ENCODE assay signal across 15 cellular contexts in genomic region chr22:29380032-29380781, GRCh38. TPM values are rescaled to one million over a fixed set of nuclear protein-coding genes. Genes with fewer than 3 reads are reported as not detected.
DNase-seq lines count a peak whose midpoint lies in the region; ATAC-seq and TF ChIP-seq lines count a peak whose summit lies in the region.
"Had no signal": no experiment of that assay in that cellular context is flagged by ENCODE, and none has a peak within 500 bp of the region (broad histone marks: within the 10 kb centered on the region; RNA-seq: fewer than 3 reads in every experiment).

No MANE protein-coding gene starts in this region.

- peaks cover 58% of the 10 kb centered on the region for H3K36me3 Mint-ChIP-seq in CD4-positive, alpha-beta T cell (ENCODE audit: low read depth)
- peaks cover 8% of the 10 kb centered on the region for H3K36me3 Mint-ChIP-seq in neural crest cell (ENCODE audit: low read depth)
- peaks cover 22% of the 10 kb centered on the region for H3K36me3 Mint-ChIP-seq in endodermal cell (ENCODE audit: low read depth)

- no peaks in the 10 kb centered on the region for H3F3A ChIP-seq in Loucy (ENCODE audit: low read depth)

- H3K9me2 ChIP-seq in Loucy (replicated peaks; ENCODE audit: low read depth, low read length), result no peaks in the 10 kb centered on the region

- no peaks in the 10 kb centered on the region for H3K27me3 ChIP-seq in CD4-positive, alpha-beta T cell (ENCODE audit: control insufficient read depth, insufficient read depth, low read length)
- H3K27me3 ChIP-seq in Loucy (ENCODE audit: insufficient read depth, low read length, poor library complexity, severe bottlenecking), result no peaks in the 10 kb centered on the region
- no peaks in the 10 kb centered on the region for H3K27me3 ChIP-seq in effector memory CD4-positive, alpha-beta T cell (replicated peaks; ENCODE audit: control insufficient read depth, insufficient read depth, low read length, poor library complexity, severe bottlenecking)
- no peaks in the 10 kb centered on the region for H3K27me3 ChIP-seq in endodermal cell (ENCODE audit: control insufficient read depth, insufficient read depth, low read length, poor library complexity, severe bottlenecking)
- H3K27me3 ChIP-seq: gastrocnemius medialis, thyroid gland had no signal

- DNase-seq in CD4-positive, alpha-beta T cell, result no peak
- no peak for DNase-seq in neural crest cell (ENCODE audit: low read depth, low spot score)
- DNase-seq in effector memory CD4-positive, alpha-beta T cell, result no peak
- no peak for DNase-seq in C1 segment of cervical spinal cord (lab: John Stamatoyannopoulos, UW)
- DNase-seq in NCI-H345 (lab: John Stamatoyannopoulos, UW), result no peak
- no peak for DNase-seq in endodermal cell
- DNase-seq: activated CD8-positive, alpha-beta memory T cell treated with anti-CD3 and anti-CD28 coated beads for 24 hours; DMS 273 treated with DMSO at 0.1 percent for 48 hours; gastrocnemius medialis; NCI-H1048; NCI-H526; psoas muscle; thyroid gland had no signal

- H3K9ac ChIP-seq in Loucy (ENCODE audit: low read depth, low read length, poor library complexity, severe bottlenecking) (peak overlapping the region; percentile 14), endodermal cell (ENCODE audit: extremely low read depth, low read length, poor library complexity, severe bottlenecking) (no peak overlapping the region)

- peak overlapping the region; percentile 24 for H3K4me2 ChIP-seq in Loucy (ENCODE audit: low read depth, low read length, poor library complexity, severe bottlenecking)

- H2AFZ ChIP-seq in Loucy (ENCODE audit: low read length), result no peak overlapping the region

- ATAC-seq in CD4-positive, alpha-beta T cell (ENCODE audit: poor library complexity), result no peak
- ATAC-seq: gastrocnemius medialis, psoas muscle had no signal

- H3K9me3 ChIP-seq in CD4-positive, alpha-beta T cell (ENCODE audit: control insufficient read depth, low read length), result no peaks in the 10 kb centered on the region
- H3K9me3 ChIP-seq in Loucy (ENCODE audit: insufficient read depth, low read depth, low read length) (no peaks in the 10 kb centered on the region), endodermal cell (ENCODE audit: control insufficient read depth, low read length) (no peaks in the 10 kb centered on the region)
- H3K9me3 ChIP-seq in effector memory CD4-positive, alpha-beta T cell (ENCODE audit: control insufficient read depth, low read length), result no peaks in the 10 kb centered on the region
- H3K9me3 ChIP-seq: gastrocnemius medialis, psoas muscle, thyroid gland had no signal

- peaks cover 9% of the 10 kb centered on the region; the same call in 1 of the 2 replicates for H3K36me3 ChIP-seq in Loucy (ENCODE audit: insufficient read depth, low read length)
- H3K36me3 ChIP-seq in effector memory CD4-positive, alpha-beta T cell (ENCODE audit: control insufficient read depth, insufficient read depth, low read length), result peaks cover 19% of the 10 kb centered on the region
- peaks cover 46% of the 10 kb centered on the region for H3K36me3 ChIP-seq in endodermal cell (ENCODE audit: control insufficient read depth, insufficient read depth, low read length)
- H3K36me3 ChIP-seq: thyroid gland had no signal

- POLR2A ChIA-PET in CD4-positive, alpha-beta T cell (lab: Charles Lee), result no interaction called here

- CTCF ChIA-PET in CD4-positive, alpha-beta T cell (lab: Charles Lee), result no interaction called here

- no peak overlapping the region for H3K4me3 Mint-ChIP-seq in CD4-positive, alpha-beta T cell
- no peak overlapping the region for H3K4me3 Mint-ChIP-seq in neural crest cell
- H3K4me3 Mint-ChIP-seq in endodermal cell, result no peak overlapping the region

- 93 to 97% methylated on average over 5 to 6 of the region's 6 CpGs for WGBS in endodermal cell (ENCODE audit: insufficient coverage in 1 of 2, insufficient read length in 1 of 2), 2 experiments

- peaks cover 59% of the 10 kb centered on the region for H3K4me1 Mint-ChIP-seq in CD4-positive, alpha-beta T cell (ENCODE audit: low read depth)
- H3K4me1 Mint-ChIP-seq in neural crest cell (peaks cover 12% of the 10 kb centered on the region), endodermal cell (peaks cover 15% of the 10 kb centered on the region)

- no peak overlapping the region for H3K27ac ChIP-seq in CD4-positive, alpha-beta T cell (ENCODE audit: low read depth, low read length)
- peak overlapping the region; percentile 54 for H3K27ac ChIP-seq in cingulate gyrus (ENCODE audit: low read depth, low read length)
- no peak overlapping the region for H3K27ac ChIP-seq in effector memory CD4-positive, alpha-beta T cell (ENCODE audit: insufficient read depth, low read length, poor library complexity, severe bottlenecking)
- no peak overlapping the region for H3K27ac ChIP-seq in endodermal cell (ENCODE audit: low read depth, low read length)
- H3K27ac ChIP-seq: gastrocnemius medialis, psoas muscle, thyroid gland had no signal

- TF ChIP-seq CTCF in CD4-positive, alpha-beta T cell (IDR thresholded peaks at IDR 0.05), result no peak
- TF ChIP-seq CTCF in Loucy (conservative IDR thresholded peaks at IDR 0.05; ENCODE audit: low read length) (no peak), neural crest cell (conservative IDR thresholded peaks at IDR 0.05) (no peak), endodermal cell (conservative IDR thresholded peaks at IDR 0.05) (no peak)

- H3K27me3 Mint-ChIP-seq in CD4-positive, alpha-beta T cell, result no peaks in the 10 kb centered on the region
- no peaks in the 10 kb centered on the region for H3K27me3 Mint-ChIP-seq in neural crest cell (ENCODE audit: low read depth)
- H3K27me3 Mint-ChIP-seq in endodermal cell (ENCODE audit: insufficient read depth), result no peaks in the 10 kb centered on the region

- H3K79me2 ChIP-seq in Loucy (ENCODE audit: insufficient read depth, low read length), result peaks cover 54% of the 10 kb centered on the region; the same call in 1 of the 2 replicates

- H4K20me1 ChIP-seq in Loucy (ENCODE audit: insufficient read depth, low read length, poor library complexity, severe bottlenecking), result no peaks in the 10 kb centered on the region

- H3K27ac Mint-ChIP-seq in CD4-positive, alpha-beta T cell, result peak overlapping the region; percentile 55
- H3K27ac Mint-ChIP-seq in neural crest cell (ENCODE audit: unreplicated experiment) (peak overlapping the region; percentile 30), endodermal cell (no peak overlapping the region)

- intact Hi-C loops in CD4-positive, alpha-beta T cell (cut with DNase I, micrococcal nuclease), result loop anchor here in 1 of 2 experiments (10.0 kb wide), 1 partner anchor 385 kb away; the partner anchor contains the start of genes UQCR10 and ZMAT5

- H3K4me1 ChIP-seq in Loucy (ENCODE audit: insufficient read depth, low read length, poor library complexity, severe bottlenecking) (peaks cover 37% of the 10 kb centered on the region), endodermal cell (ENCODE audit: control insufficient read depth, insufficient read depth, low read length) (peaks cover 10% of the 10 kb centered on the region)
- H3K4me1 ChIP-seq in effector memory CD4-positive, alpha-beta T cell (ENCODE audit: control insufficient read depth, insufficient read depth, low read length, poor library complexity, severe bottlenecking), result no peaks in the 10 kb centered on the region

- no peaks in the 10 kb centered on the region for H3K9me3 Mint-ChIP-seq in CD4-positive, alpha-beta T cell
- H3K9me3 Mint-ChIP-seq in neural crest cell, result no peaks in the 10 kb centered on the region
- H3K9me3 Mint-ChIP-seq in endodermal cell, result no peaks in the 10 kb centered on the region

- H3K4me3 ChIP-seq in Loucy (ENCODE audit: low read length, poor library complexity, severe bottlenecking), result no peak overlapping the region
- H3K4me3 ChIP-seq in effector memory CD4-positive, alpha-beta T cell (ENCODE audit: insufficient read depth, low read depth, low read length, poor library complexity, severe bottlenecking), result no peak overlapping the region
- H3K4me3 ChIP-seq in endodermal cell (ENCODE audit: low read length), result no peak overlapping the region
- H3K4me3 ChIP-seq: gastrocnemius medialis, psoas muscle, thyroid gland had no signal

RNA-seq across cellular contexts. Expression of gene AP1B1, which starts 8.2 kb away (rescaled TPM):
- total RNA-seq in CD4-positive, alpha-beta T cell, result 10 to 100 TPM; 25.6 to 26.4 TPM
- 56.7 and 58.4 TPM in 2 replicates for total RNA-seq in neural crest cell
- total RNA-seq in endodermal cell, result 10 to 100 TPM; 64.9 to 76.6 TPM
- polyA plus RNA-seq in endodermal cell (2013, experiment 1 of 2), result 51.3 TPM
- 49.8 TPM for polyA plus RNA-seq in endodermal cell (2013, experiment 2 of 2)

RNA-seq across cellular contexts. Expression of gene RFPL1, which starts 58.2 kb away (rescaled TPM):
- not detected for total RNA-seq in CD4-positive, alpha-beta T cell
- not detected in 2 replicates for total RNA-seq in neural crest cell
- total RNA-seq in endodermal cell, result not detected
- polyA plus RNA-seq in endodermal cell (2013, experiment 1 of 2), result not detected
- not detected for polyA plus RNA-seq in endodermal cell (2013, experiment 2 of 2)
- total RNA-seq: gastrocnemius medialis, psoas muscle, thyroid gland had no signal
- polyA plus RNA-seq: psoas muscle had no signal
